In the genomic region with DNA sequence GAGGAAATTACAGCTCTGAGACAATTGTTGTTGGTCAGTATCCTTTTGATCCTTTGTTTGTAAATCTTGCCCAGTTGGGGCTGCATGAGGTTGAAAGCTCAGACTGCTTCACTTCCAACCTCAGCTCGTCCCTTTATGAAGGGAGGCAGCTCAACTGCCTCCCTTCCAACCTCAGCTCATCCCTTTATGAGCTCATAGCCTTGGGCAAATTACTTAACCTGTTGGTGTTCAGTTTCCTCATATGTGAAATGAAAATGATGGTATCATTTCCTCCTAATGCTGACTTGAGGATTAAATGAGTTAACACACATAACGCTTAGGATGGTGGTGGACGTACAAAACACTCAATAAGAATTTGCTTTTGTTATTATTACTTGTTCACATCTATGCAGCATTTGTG, we compare ENCODE assay signal across 20 cellular contexts.
DNase-seq lines count a peak whose midpoint lies in the region; TF ChIP-seq lines count a peak whose summit lies in the region.
"Had no signal": no experiment of that assay in that cellular context is flagged by ENCODE, and none has a peak within 500 bp of the region (broad histone marks: within the 10 kb centered on the region; RNA-seq: fewer than 3 reads in every experiment).

No MANE protein-coding gene starts in this region.

- no peaks in the 10 kb centered on the region for H3K4me1 ChIP-seq in breast epithelium
- H3K4me1 ChIP-seq in left ventricle myocardium inferior: peaks cover 38% of the 10 kb centered on the region
- H3K4me1 ChIP-seq in skeletal muscle tissue (ENCODE audit: control insufficient read depth in 3 of 3, insufficient read depth in 3 of 3, low read length in 3 of 3): peaks cover 9 to 27% (median 21%) of the 10 kb centered on the region in 3 donors

- H3K4me3 ChIP-seq in breast epithelium (no peak overlapping the region), left ventricle myocardium inferior (no peak overlapping the region), skeletal muscle tissue (ENCODE audit: low read length in 3 of 3) (no peak overlapping the region), H7 (ENCODE audit: insufficient read depth, low read depth, low read length) (no peak overlapping the region)
- H3K4me3 ChIP-seq: GM12878, GM23338 had no signal

- CTCF ChIA-PET in MCF 10A (lab: Yijun Ruan, JAX): no interaction called here

- POLR2A ChIA-PET in MCF 10A (lab: Yijun Ruan, JAX): interaction anchor here (0.8 kb wide), 1 partner anchor 9 kb away, joined by 3 read pairs; no protein-coding TSS in a partner anchor

- no peaks in the 10 kb centered on the region for H3K27me3 Mint-ChIP-seq in MCF 10A (ENCODE audit: insufficient read depth, unreplicated experiment)

- DNase-seq in MCF 10A (ENCODE audit: unreplicated experiment): peak; percentile 10
- DNase-seq in breast epithelium (ENCODE audit: low spot score in 2 of 2): no peak
- DNase-seq in RPMI7951 (ENCODE audit: low read depth): peak; percentile 63
- DNase-seq in left ventricle myocardium inferior: no peak
- no peak for DNase-seq in GOT3 (lab: John Stamatoyannopoulos, UW)
- no peak for DNase-seq in DMS153 (lab: John Stamatoyannopoulos, UW)
- DNase-seq in H7: no peak
- DNase-seq: AML-193, DND-41, NCI-H1105, NCI-H2081, NCI-H2171 treated with DMSO at 0.1 percent for 48 hours, NCI-H446 treated with DMSO at 0.1 percent for 48 hours, NCI-H748 treated with DMSO at 0.1 percent for 48 hours, RPMI8226 had no signal

- BruUV-seq in MCF 10A (replicated peaks; lab: Mats Ljungman, UMichigan): no TSS peak

- no peak overlapping the region for H3K27ac Mint-ChIP-seq in MCF 10A (ENCODE audit: low read depth, unreplicated experiment)
- H3K27ac Mint-ChIP-seq: CD14-positive monocyte, GM23338 had no signal

- H3K9me3 Mint-ChIP-seq in MCF 10A (ENCODE audit: unreplicated experiment): no peaks in the 10 kb centered on the region
- H3K9me3 Mint-ChIP-seq: GM23338 had no signal

- H3K36me3 ChIP-seq in breast epithelium (no peaks in the 10 kb centered on the region), left ventricle myocardium inferior (no peaks in the 10 kb centered on the region), skeletal muscle tissue (ENCODE audit: control insufficient read depth in 3 of 3, insufficient read depth in 3 of 3, low read length in 3 of 3) (no peaks in the 10 kb centered on the region), H7 (replicated peaks; ENCODE audit: control insufficient read depth, insufficient read depth, low read length) (no peaks in the 10 kb centered on the region)

- no peak overlapping the region for H3K4me3 Mint-ChIP-seq in MCF 10A (ENCODE audit: unreplicated experiment)
- H3K4me3 Mint-ChIP-seq: CD14-positive monocyte, GM23338 had no signal

- no peaks in the 10 kb centered on the region for H3K4me1 Mint-ChIP-seq in MCF 10A (ENCODE audit: insufficient read depth, unreplicated experiment)
- H3K4me1 Mint-ChIP-seq: CD14-positive monocyte had no signal

- intact Hi-C loops in MCF 10A (cut with micrococcal nuclease) (no loop called here), breast epithelium (cut with DNase I; ENCODE audit: low total_unique reads) (no loop called here), left ventricle myocardium inferior (cut with micrococcal nuclease) (no loop called here)

- H3K9me3 ChIP-seq in breast epithelium (no peaks in the 10 kb centered on the region), left ventricle myocardium inferior (replicated peaks) (no peaks in the 10 kb centered on the region), skeletal muscle tissue (ENCODE audit: control insufficient read depth in 3 of 3, low read length in 3 of 3) (no peaks in the 10 kb centered on the region)

- H3K9ac ChIP-seq in skeletal muscle tissue (ENCODE audit: low read depth in 1 of 3, low read length in 3 of 3): no peak overlapping the region

- TF ChIP-seq CTCF in MCF 10A (IDR thresholded peaks at IDR 0.05; ENCODE audit: unreplicated experiment) (no peak), breast epithelium (IDR thresholded peaks at IDR 0.05) (no peak), left ventricle myocardium inferior (IDR thresholded peaks at IDR 0.05; ENCODE audit: borderline replicate concordance) (no peak)

- H3K27ac ChIP-seq in breast epithelium (no peak overlapping the region), left ventricle myocardium inferior (replicated peaks) (peak overlapping the region; percentile 6), skeletal muscle tissue (ENCODE audit: low read depth, low read length) (peak overlapping the region; percentile 8)
- H3K27ac ChIP-seq: 22Rv1 had no signal

- H3K27me3 ChIP-seq in breast epithelium (no peaks in the 10 kb centered on the region), left ventricle myocardium inferior (ENCODE audit: low read depth) (no peaks in the 10 kb centered on the region), skeletal muscle tissue (ENCODE audit: control insufficient read depth in 3 of 3, insufficient read depth in 3 of 3, low read length in 3 of 3) (no peaks in the 10 kb centered on the region), H7 (ENCODE audit: control insufficient read depth, insufficient read depth, low read length) (no peaks in the 10 kb centered on the region)

- no peaks in the 10 kb centered on the region for H3K36me3 Mint-ChIP-seq in MCF 10A (ENCODE audit: insufficient read depth, unreplicated experiment)
- H3K36me3 Mint-ChIP-seq: CD14-positive monocyte had no signal

- TF ChIP-seq POLR2A in breast epithelium (IDR thresholded peaks at IDR 0.05): no peak

Comparison
In these comparisons a context has a peak if more than half of its experiments do, and no peak if none do; other contexts are left out.
1. DNase-seq: peak in MCF 10A (single experiment) and RPMI7951 (single experiment); none in breast epithelium (0 of 2), left ventricle myocardium inferior (single experiment), GOT3 (single experiment), DMS153 (single experiment) and H7 (single experiment).
2. H3K27ac ChIP-seq: peak in left ventricle myocardium inferior (single experiment) and skeletal muscle tissue (single experiment); none in breast epithelium (0 of 2).